In genomic region chr9:133701981-133702797, GRCh38 we compare ENCODE assay signal across 9 cellular contexts.
DNase-seq lines count a peak whose midpoint lies in the region; ATAC-seq lines count a peak whose summit lies in the region.
"Had no signal": no experiment of that assay in that cellular context is flagged by ENCODE, and none has a peak within 500 bp of the region (broad histone marks: within the 10 kb centered on the region; RNA-seq: fewer than 3 reads in every experiment).

No MANE protein-coding gene starts in this region.

- peaks cover 3 to 9% of the 10 kb centered on the region in 2 donors for H3K27me3 ChIP-seq in mucosa of rectum (ENCODE audit: control insufficient read depth in 2 of 2, insufficient read depth in 2 of 2, low read length in 2 of 2)

- peak overlapping the region in 1 of 2 donors; percentile 58 for H3K27ac ChIP-seq in mucosa of rectum (ENCODE audit: low read depth in 2 of 2, low read length in 2 of 2)
- H3K27ac ChIP-seq: C4-2B had no signal

- no peak for ATAC-seq in GM19324 (IDR thresholded peaks at IDR 0.05; ENCODE audit: low FRiP score, unreplicated experiment)
- ATAC-seq in HG02571 (IDR thresholded peaks at IDR 0.05; ENCODE audit: unreplicated experiment) = no peak

- DNase-seq in Ammon's horn (ENCODE audit: low spot score) (peak; percentile 47), T-helper 1 cell (peak; percentile 25 to 81 (median 58)), astrocyte of the hippocampus (ENCODE audit: low read depth, low spot score) (peak; percentile 55), NOMO-1 treated with DMSO at 0.1 percent for 48 hours (lab: John Stamatoyannopoulos, UW; ENCODE audit: unreplicated experiment) (no peak)
- DNase-seq in stimulated activated naive CD4-positive, alpha-beta T cell (lab: John Stamatoyannopoulos, UW) = peak; percentile 55 to 85 (median 74)

- peak overlapping the region; percentile 41 to 43 for H3K4me3 ChIP-seq in mucosa of rectum (ENCODE audit: low read length in 2 of 2)

- peak overlapping the region; percentile 14 to 59 for H3K9ac ChIP-seq in mucosa of rectum (ENCODE audit: low read depth in 1 of 2, low read length in 2 of 2)

- H3K9me3 ChIP-seq in mucosa of rectum (ENCODE audit: control insufficient read depth in 2 of 2, low read length in 2 of 2) = no peaks in the 10 kb centered on the region

- H3K36me3 ChIP-seq in mucosa of rectum (ENCODE audit: control insufficient read depth in 2 of 2, insufficient read depth in 2 of 2, low read length in 2 of 2) = no peaks in the 10 kb centered on the region

- H3K4me1 ChIP-seq in mucosa of rectum (ENCODE audit: control insufficient read depth in 2 of 2, insufficient read depth in 2 of 2, low read length in 2 of 2) = peaks cover 3% of the 10 kb centered on the region in 2 donors
